In the genomic region with DNA sequence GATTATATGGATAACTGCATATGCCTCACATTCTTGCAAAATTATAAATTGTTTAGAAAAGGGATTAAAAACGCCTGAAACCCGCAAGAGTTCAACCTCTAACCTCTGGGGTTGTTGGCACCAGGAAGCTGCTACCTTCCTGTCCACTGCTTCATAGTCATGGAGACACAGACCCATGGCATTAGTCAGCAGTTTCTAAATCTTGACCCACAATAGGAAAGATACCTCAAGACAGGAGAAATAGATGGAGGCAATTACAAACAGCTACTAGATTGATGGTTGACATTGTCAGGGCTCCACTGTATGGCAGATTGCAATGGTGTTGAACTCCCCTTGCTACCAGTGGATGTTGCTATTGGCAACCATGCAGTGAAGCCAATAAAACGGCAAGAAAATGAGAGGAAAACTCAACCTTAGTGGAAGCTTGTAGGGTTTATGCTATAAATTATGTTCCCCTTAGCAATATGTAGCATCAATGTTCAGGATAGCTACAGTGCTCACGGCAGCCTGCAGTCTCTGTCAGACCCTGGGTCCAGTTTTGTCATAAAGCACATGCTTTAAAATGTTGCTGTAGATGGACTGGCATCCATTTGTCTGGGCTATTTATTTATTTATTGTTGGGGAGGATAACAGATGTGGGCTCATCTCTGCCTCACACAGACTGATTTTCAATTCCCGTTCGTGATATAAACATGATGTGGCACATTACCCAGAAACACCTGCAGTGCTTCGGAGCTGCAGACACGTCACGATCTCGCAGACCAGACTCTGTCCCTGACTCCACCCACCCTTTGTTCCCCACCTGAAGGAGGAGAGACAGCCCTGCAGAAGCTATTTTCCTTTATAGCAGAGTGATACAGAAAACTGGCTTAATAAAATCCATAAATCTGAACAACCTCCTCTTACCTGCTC, we compare ENCODE assay signal across 12 cellular contexts.
DNase-seq lines count a peak whose midpoint lies in the region; ATAC-seq, FAIRE-seq and TF ChIP-seq lines count a peak whose summit lies in the region.
"Had no signal": no experiment of that assay in that cellular context is flagged by ENCODE, and none has a peak within 500 bp of the region (broad histone marks: within the 10 kb centered on the region; RNA-seq: fewer than 3 reads in every experiment).

No MANE protein-coding gene starts in this region.

- DNase-seq in H54 (ENCODE audit: insufficient read length, low spot score) (no peak), NCI-H2227 treated with DMSO at 0.1 percent for 48 hours (lab: John Stamatoyannopoulos, UW) (peak; percentile 96), cerebellar cortex (ENCODE audit: low spot score) (peak; percentile 80), SJCRH30 (no peak)
- DNase-seq: gastrocnemius medialis, mesenchymal stem cell, right cardiac atrium, T-helper 9 cell had no signal

- H3K27me3 ChIP-seq in ACC112 (ENCODE audit: insufficient read depth, low read length) = peaks cover 14% of the 10 kb centered on the region; the same call in 1 of the 2 replicates
- no peaks in the 10 kb centered on the region for H3K27me3 ChIP-seq in SJCRH30
- H3K27me3 ChIP-seq: gastrocnemius medialis had no signal

- H3K4me3 ChIP-seq in ACC112 (ENCODE audit: low read depth, low read length) (no peak overlapping the region), SJCRH30 (no peak overlapping the region)
- H3K4me3 ChIP-seq: gastrocnemius medialis had no signal

- peak; percentile 74 for FAIRE-seq in H54 (lab: Jason Lieb, UNC)

- H3K9me3 ChIP-seq in SJCRH30 (replicated peaks) = no peaks in the 10 kb centered on the region
- H3K9me3 ChIP-seq: gastrocnemius medialis had no signal

- H3K79me2 ChIP-seq in ACC112 (ENCODE audit: control insufficient read depth, insufficient read depth, low read length, unreplicated experiment) = no peaks in the 10 kb centered on the region

- ATAC-seq in GM19467 (IDR thresholded peaks at IDR 0.05; ENCODE audit: unreplicated experiment) (no peak), GM21786 (IDR thresholded peaks at IDR 0.05; ENCODE audit: unreplicated experiment) (no peak), HG02610 (IDR thresholded peaks at IDR 0.05; ENCODE audit: unreplicated experiment) (no peak)
- ATAC-seq: gastrocnemius medialis, right cardiac atrium had no signal

- H3K27ac ChIP-seq in ACC112 (ENCODE audit: low read depth, low read length) (no peak overlapping the region), SJCRH30 (no peak overlapping the region)
- H3K27ac ChIP-seq: gastrocnemius medialis had no signal

- H3K4me1 ChIP-seq in ACC112 (ENCODE audit: control insufficient read depth, insufficient read depth, low read length, unreplicated experiment) = no peaks in the 10 kb centered on the region
- H3K4me1 ChIP-seq in SJCRH30 = 0 out of 2 replicates have a peak, but pooled peaks cover 8% of the 10 kb centered on the region
- H3K4me1 ChIP-seq: gastrocnemius medialis had no signal

- H2AFZ ChIP-seq in ACC112 (ENCODE audit: low read length, unreplicated experiment) = peak overlapping the region; percentile 6

- no peak for TF ChIP-seq POLR2A in H54 (IDR thresholded peaks at IDR 0.05; ENCODE audit: low read depth, low read length)

- no peaks in the 10 kb centered on the region for H3K36me3 ChIP-seq in ACC112 (ENCODE audit: insufficient read depth, low read length)
- H3K36me3 ChIP-seq in SJCRH30 = no peaks in the 10 kb centered on the region
- H3K36me3 ChIP-seq: gastrocnemius medialis had no signal

Comparison
In these comparisons a context has a peak if more than half of its experiments do, and no peak if none do; other contexts are left out.
1. DNase-seq: peak in NCI-H2227 treated with DMSO at 0.1 percent for 48 hours (single experiment) and cerebellar cortex (single experiment); none in H54 (single experiment) and SJCRH30 (0 of 2).